Comparison of ENCODE assay signal across 6 cellular contexts in the genomic region with DNA sequence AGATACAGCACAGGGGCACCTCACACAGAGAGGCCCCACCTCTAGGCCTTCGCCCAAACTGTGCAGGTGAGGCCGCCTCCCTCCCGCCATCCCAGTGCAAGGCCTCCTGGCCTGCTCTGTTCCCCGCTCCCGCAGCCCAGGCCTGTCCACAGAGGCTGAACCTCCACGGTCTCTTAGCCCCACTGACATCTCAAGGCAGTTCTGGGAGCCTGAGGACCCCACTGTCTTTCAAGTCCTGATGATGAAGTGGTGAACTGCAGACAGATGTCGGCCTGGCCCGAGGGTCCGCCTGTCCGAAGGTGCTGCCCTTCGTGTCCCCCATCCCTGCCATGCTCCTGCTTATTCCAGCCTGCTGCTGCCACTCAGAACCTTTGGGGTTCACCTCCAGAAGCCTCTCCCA.
"Had no signal": no experiment of that assay in that cellular context is flagged by ENCODE, and none has a peak within 500 bp of the region (broad histone marks: within the 10 kb centered on the region; RNA-seq: fewer than 3 reads in every experiment).

No MANE protein-coding gene starts in this region.

- ATAC-seq: HepG2 had no signal

- H3K27ac ChIP-seq: HL-60 had no signal

- DNase-seq: IMR-90, KBM-7 had no signal

- H3K4me1 Mint-ChIP-seq: IgD-negative memory B cell had no signal

- H3K27ac Mint-ChIP-seq: IgD-negative memory B cell had no signal

- H3K36me3 Mint-ChIP-seq: IgD-negative memory B cell had no signal

- H3K4me3 ChIP-seq: K562 had no signal
